Comparison of ENCODE assay signal across 8 cellular contexts in the genomic region with DNA sequence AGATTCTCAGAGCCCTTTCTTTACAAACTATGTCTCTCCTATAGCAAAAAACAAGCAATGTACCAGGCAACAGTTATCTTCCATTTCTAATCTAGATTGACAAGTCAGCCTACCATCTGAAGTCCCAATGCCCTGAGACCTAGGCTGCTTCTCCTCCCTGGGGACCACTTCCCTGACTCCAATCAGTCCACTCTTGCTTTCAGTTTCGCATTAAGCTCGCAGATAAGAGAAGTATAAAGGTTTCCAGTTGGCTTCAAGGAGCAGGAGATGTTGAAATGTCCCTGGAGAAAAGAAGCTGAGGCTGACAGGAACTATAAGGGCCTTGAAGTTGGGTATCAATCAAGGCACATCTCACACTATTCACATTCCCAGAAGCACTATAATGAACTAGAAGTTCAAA. TPM values are rescaled to one million over a fixed set of nuclear protein-coding genes. Genes with fewer than 3 reads are reported as not detected.
DNase-seq lines count a peak whose midpoint lies in the region; ATAC-seq and TF ChIP-seq lines count a peak whose summit lies in the region.

No MANE protein-coding gene starts in this region.

- peak; percentile 78 for DNase-seq in BE2C
- peak; percentile 67 for DNase-seq in fibroblast of pulmonary artery (ENCODE audit: low read depth)
- no peak for DNase-seq in T-helper 2 cell
- no peak for DNase-seq in stimulated activated CD4-positive, alpha-beta T cell treated with anti-CD3 and anti-CD28 coated beads, Interleukin-12 subunit alpha, Interleukin-12 subunit beta, amount 100 ng/mL, for 4 hours
- DNase-seq in activated naive CD4-positive, alpha-beta T cell (lab: John Stamatoyannopoulos, UW), result no peak

- H3K79me2 ChIP-seq in Loucy (ENCODE audit: insufficient read depth, low read length), result peaks cover 40% of the 10 kb centered on the region

- H4K20me1 ChIP-seq in Loucy (ENCODE audit: insufficient read depth, low read length, poor library complexity, severe bottlenecking), result peaks cover 17% of the 10 kb centered on the region

- H3K4me1 ChIP-seq in BE2C (peaks cover 11% of the 10 kb centered on the region), Loucy (ENCODE audit: insufficient read depth, low read length, poor library complexity, severe bottlenecking) (peaks cover 17% of the 10 kb centered on the region)

- TF ChIP-seq CTCF in BE2C (IDR thresholded peaks at IDR 0.05; ENCODE audit: low read depth, low read length) (no peak), Loucy (conservative IDR thresholded peaks at IDR 0.05; ENCODE audit: low read length) (no peak), fibroblast of pulmonary artery (IDR thresholded peaks at IDR 0.05; ENCODE audit: low read length, missing control alignments) (no peak)

- H3K36me3 ChIP-seq in BE2C, result no peaks in the 10 kb centered on the region
- H3K36me3 ChIP-seq in Loucy (ENCODE audit: insufficient read depth, low read length), result no peaks in the 10 kb centered on the region

- peak overlapping the region; percentile 31 for H3K4me2 ChIP-seq in Loucy (ENCODE audit: low read depth, low read length, poor library complexity, severe bottlenecking)

- ATAC-seq in GM21360 (IDR thresholded peaks at IDR 0.05; ENCODE audit: unreplicated experiment) (peak; percentile 70), HG03139 (IDR thresholded peaks at IDR 0.05; ENCODE audit: unreplicated experiment) (no peak)

- H3F3A ChIP-seq in Loucy (ENCODE audit: low read depth), result no peaks in the 10 kb centered on the region

- H3K4me3 ChIP-seq in BE2C (ENCODE audit: low read depth, low read length) (peak overlapping the region; percentile 46), Loucy (ENCODE audit: low read length, poor library complexity, severe bottlenecking) (no peak overlapping the region), fibroblast of pulmonary artery (replicated peaks; ENCODE audit: low read depth, low read length) (peak overlapping the region; percentile 6)

- H3K9me3 ChIP-seq in BE2C (no peaks in the 10 kb centered on the region), Loucy (ENCODE audit: insufficient read depth, low read depth, low read length) (no peaks in the 10 kb centered on the region)

- no peak overlapping the region for H2AFZ ChIP-seq in Loucy (ENCODE audit: low read length)

- no peaks in the 10 kb centered on the region for H3K9me2 ChIP-seq in Loucy (replicated peaks; ENCODE audit: low read depth, low read length)

- H3K9ac ChIP-seq in Loucy (ENCODE audit: low read depth, low read length, poor library complexity, severe bottlenecking), result no peak overlapping the region

- H3K27me3 ChIP-seq in BE2C, result no peaks in the 10 kb centered on the region
- no peaks in the 10 kb centered on the region for H3K27me3 ChIP-seq in Loucy (ENCODE audit: insufficient read depth, low read length, poor library complexity, severe bottlenecking)

RNA-seq across cellular contexts. Expression of gene ERP44, which starts 32.3 kb away (rescaled TPM):
- polyA plus RNA-seq in BE2C (2012; ENCODE audit: insufficient read depth, insufficient read length, low read depth), result 15.0 TPM

RNA-seq across cellular contexts. Expression of gene INVS, which starts 32.5 kb away (rescaled TPM):
- polyA plus RNA-seq in BE2C (2012; ENCODE audit: insufficient read depth, insufficient read length, low read depth), result 4.8 TPM

Comparison
In these comparisons a context has a peak if more than half of its experiments do, and no peak if none do; other contexts are left out.
1. DNase-seq: peak in BE2C (single experiment) and fibroblast of pulmonary artery (single experiment); none in T-helper 2 cell (0 of 5), stimulated activated CD4-positive, alpha-beta T cell treated with anti-CD3 and anti-CD28 coated beads, Interleukin-12 subunit alpha, Interleukin-12 subunit beta, amount 100 ng/mL, for 4 hours (single experiment) and activated naive CD4-positive, alpha-beta T cell (0 of 4).